15 cellular contexts compared by ENCODE assay signal in the genomic region with DNA sequence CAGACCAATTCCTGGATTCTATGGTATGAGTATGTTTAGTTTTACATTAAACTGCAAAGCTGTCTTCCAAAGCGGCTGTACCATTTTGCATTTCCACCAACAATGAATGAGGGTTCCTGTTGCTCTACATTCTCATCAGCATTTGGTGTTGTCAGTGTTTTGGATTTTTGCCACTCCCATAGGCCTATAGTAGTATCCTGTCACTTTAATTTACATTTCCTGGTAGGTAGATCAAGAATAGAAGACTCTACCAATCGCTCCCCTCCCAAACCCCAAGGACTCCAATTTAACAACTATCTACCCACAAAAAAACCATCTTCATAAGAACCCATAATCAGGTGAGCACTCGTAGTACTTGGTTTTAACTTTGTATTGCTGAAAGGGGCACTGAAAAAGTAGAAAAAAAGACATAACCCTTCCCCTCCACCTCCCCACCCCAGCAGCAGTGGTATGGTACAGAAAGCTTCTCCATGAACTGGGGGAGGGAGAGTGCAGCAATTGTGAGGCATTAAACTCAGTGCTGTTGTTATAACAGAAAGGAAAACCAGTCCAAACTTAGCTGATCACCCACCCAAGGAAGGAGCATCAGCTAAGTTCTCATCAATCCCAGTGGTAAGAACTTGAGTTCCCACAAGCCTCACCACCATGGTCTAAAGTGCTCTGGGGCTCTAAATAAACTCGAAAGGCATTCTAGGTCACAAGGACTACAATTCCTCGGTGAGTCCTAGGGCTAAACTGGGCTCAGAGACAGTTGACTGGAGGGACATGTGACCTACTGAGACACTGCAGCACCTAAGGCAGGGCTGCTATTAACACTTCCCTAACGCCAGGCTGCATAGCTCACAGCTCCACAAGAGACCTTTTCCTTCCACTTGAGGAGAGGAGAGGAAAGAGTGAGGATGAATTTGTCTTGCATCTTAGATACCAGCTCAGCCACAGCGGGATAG. TPM values are rescaled to one million over a fixed set of nuclear protein-coding genes. Genes with fewer than 3 reads are reported as not detected.
DNase-seq lines count a peak whose midpoint lies in the region; ATAC-seq and TF ChIP-seq lines count a peak whose summit lies in the region.
"Had no signal": no experiment of that assay in that cellular context is flagged by ENCODE, and none has a peak within 500 bp of the region (broad histone marks: within the 10 kb centered on the region; RNA-seq: fewer than 3 reads in every experiment).

No MANE protein-coding gene starts in this region.

- no peaks in the 10 kb centered on the region for H3K79me1 ChIP-seq in mesenchymal stem cell (replicated peaks; ENCODE audit: low read length, poor library complexity, severe bottlenecking)

- H3K4me2 ChIP-seq in mesenchymal stem cell (ENCODE audit: low read length, poor library complexity, severe bottlenecking), result no peak overlapping the region

- peaks cover 29% of the 10 kb centered on the region for H3K36me3 Mint-ChIP-seq in activated CD8-positive, alpha-beta T cell treated with anti-CD3 and anti-CD28 coated beads for 36 hours (ENCODE audit: low read depth)

- WGBS in mesenchymal stem cell, result 100% methylated on average over 3 of the region's 7 CpGs

- no peak overlapping the region for H2BK12ac ChIP-seq in mesenchymal stem cell (ENCODE audit: low read length in 2 of 2)

- H2AFZ ChIP-seq in mesenchymal stem cell (ENCODE audit: low read depth, low read length), result no peak overlapping the region

- H4K8ac ChIP-seq in mesenchymal stem cell (ENCODE audit: low read length), result no peak overlapping the region

- H3K14ac ChIP-seq in mesenchymal stem cell (ENCODE audit: low read length in 2 of 2), result no peak overlapping the region

- ATAC-seq in Right ventricle myocardium inferior, result peak; percentile 27
- ATAC-seq in HG02870 (IDR thresholded peaks at IDR 0.05; ENCODE audit: unreplicated experiment), result peak; percentile 29
- no peak for ATAC-seq in activated CD8-positive, alpha-beta T cell treated with anti-CD3 and anti-CD28 coated beads for 36 hours

- peaks cover 3% of the 10 kb centered on the region for H3K9me3 Mint-ChIP-seq in activated CD8-positive, alpha-beta T cell treated with anti-CD3 and anti-CD28 coated beads for 36 hours

- no peaks in the 10 kb centered on the region for H3K9me3 ChIP-seq in mesenchymal stem cell (ENCODE audit: control insufficient read depth, low read length)
- H3K9me3 ChIP-seq: BE2C, colonic mucosa, gastrocnemius medialis, HAP-1, prostate gland had no signal

- CTCF ChIA-PET in activated CD8-positive, alpha-beta T cell treated with anti-CD3 and anti-CD28 coated beads for 36 hours (lab: Charles Lee), result interaction anchor here (0.7 to 5.3 kb wide), 8 partner anchors 9 to 420 kb away, joined by 3 to 46 read pairs (median 5); a partner anchor contains a TSS

- no peak for DNase-seq in Right ventricle myocardium inferior (ENCODE audit: missing footprints)
- DNase-seq in cardiac septum (ENCODE audit: low spot score), result no peak
- DNase-seq in activated CD8-positive, alpha-beta T cell treated with anti-CD3 and anti-CD28 coated beads for 36 hours, result no peak
- no peak for DNase-seq in AG08396 (ENCODE audit: low spot score)
- no peak for DNase-seq in NCI-H526 treated with DMSO at 0.1 percent for 48 hours (lab: John Stamatoyannopoulos, UW)
- DNase-seq in mesenchymal stem cell, result no peak
- no peak for DNase-seq in H7
- DNase-seq: BE2C, colonic mucosa, gastrocnemius medialis, NCI-H526 had no signal

- no peaks in the 10 kb centered on the region for H3K4me1 ChIP-seq in mesenchymal stem cell (ENCODE audit: control insufficient read depth, insufficient read depth, low read depth, low read length)
- H3K4me1 ChIP-seq: BE2C, colonic mucosa, HAP-1, prostate gland had no signal

- no peak overlapping the region for H2BK5ac ChIP-seq in mesenchymal stem cell (ENCODE audit: low read depth, low read length, poor library complexity, severe bottlenecking)

- no peak for TF ChIP-seq CTCF in activated CD8-positive, alpha-beta T cell treated with anti-CD3 and anti-CD28 coated beads for 36 hours (IDR thresholded peaks at IDR 0.05)

- H2BK15ac ChIP-seq in mesenchymal stem cell (ENCODE audit: low read depth, poor library complexity, severe bottlenecking), result no peak overlapping the region

- no peak overlapping the region for H4K91ac ChIP-seq in mesenchymal stem cell (ENCODE audit: low read length)

- POLR2A ChIA-PET in activated CD8-positive, alpha-beta T cell treated with anti-CD3 and anti-CD28 coated beads for 36 hours (lab: Charles Lee), result interaction anchor here (0.6 to 51.0 kb wide), 12 partner anchors 10 to 418 kb away, joined by 3 to 1592 read pairs (median 4); a partner anchor contains a TSS

- H3K27me3 ChIP-seq in mesenchymal stem cell (ENCODE audit: control insufficient read depth in 1 of 2, insufficient read depth in 1 of 2, low read length in 2 of 2), result no peaks in the 10 kb centered on the region
- no peaks in the 10 kb centered on the region for H3K27me3 ChIP-seq in H7 (ENCODE audit: control insufficient read depth, insufficient read depth, low read length)
- H3K27me3 ChIP-seq: BE2C, colonic mucosa, gastrocnemius medialis had no signal

- no peak overlapping the region for H3K9ac ChIP-seq in mesenchymal stem cell (ENCODE audit: low read length)

- no peaks in the 10 kb centered on the region for H3K27me3 Mint-ChIP-seq in activated CD8-positive, alpha-beta T cell treated with anti-CD3 and anti-CD28 coated beads for 36 hours

- H3K4me3 ChIP-seq in mesenchymal stem cell (ENCODE audit: insufficient read depth in 1 of 2, low read depth in 1 of 2, low read length in 2 of 2), result no peak overlapping the region
- no peak overlapping the region for H3K4me3 ChIP-seq in H7 (ENCODE audit: insufficient read depth, low read depth, low read length)
- H3K4me3 ChIP-seq: colonic mucosa, gastrocnemius medialis, HAP-1, prostate gland had no signal

- no peaks in the 10 kb centered on the region for H3K36me3 ChIP-seq in mesenchymal stem cell (ENCODE audit: control insufficient read depth in 1 of 2, insufficient read depth in 2 of 2, low read depth in 1 of 2, low read length in 2 of 2)
- no peaks in the 10 kb centered on the region for H3K36me3 ChIP-seq in H7 (replicated peaks; ENCODE audit: control insufficient read depth, insufficient read depth, low read length)
- H3K36me3 ChIP-seq: BE2C, colonic mucosa, gastrocnemius medialis, HAP-1, prostate gland had no signal

- H3K23ac ChIP-seq in mesenchymal stem cell (ENCODE audit: low read length in 2 of 2), result no peak overlapping the region

- no peak overlapping the region for H3K4ac ChIP-seq in mesenchymal stem cell (ENCODE audit: low read depth in 1 of 2, low read length in 2 of 2)

- H3K4me1 Mint-ChIP-seq in activated CD8-positive, alpha-beta T cell treated with anti-CD3 and anti-CD28 coated beads for 36 hours (ENCODE audit: low read depth), result peaks cover 81% of the 10 kb centered on the region

- H2BK120ac ChIP-seq in mesenchymal stem cell (ENCODE audit: low read depth, low read length), result no peak overlapping the region

- no peak overlapping the region for H2AK5ac ChIP-seq in mesenchymal stem cell (ENCODE audit: low read length, severe bottlenecking)

- H3K27ac Mint-ChIP-seq in activated CD8-positive, alpha-beta T cell treated with anti-CD3 and anti-CD28 coated beads for 36 hours, result peak overlapping the region; percentile 98

- H3K18ac ChIP-seq in mesenchymal stem cell (ENCODE audit: low read depth in 1 of 2, low read length in 2 of 2), result no peak overlapping the region

- no peak overlapping the region for H3K27ac ChIP-seq in mesenchymal stem cell (ENCODE audit: low read length, poor library complexity, severe bottlenecking)
- H3K27ac ChIP-seq: colonic mucosa, prostate gland had no signal

- intact Hi-C loops in Right ventricle myocardium inferior (cut with DNase I), result no loop called here
- intact Hi-C loops in cardiac septum (cut with DNase I), result loop anchor here (10.0 kb wide), 1 partner anchor 65 kb away; no protein-coding TSS in a partner anchor
- intact Hi-C loops in activated CD8-positive, alpha-beta T cell treated with anti-CD3 and anti-CD28 coated beads for 36 hours (cut with micrococcal nuclease), result loop anchor here (2.0 to 5.0 kb wide), 3 partner anchors 15 to 418 kb away; no protein-coding TSS in a partner anchor

- peak overlapping the region; percentile 80 for H3K4me3 Mint-ChIP-seq in activated CD8-positive, alpha-beta T cell treated with anti-CD3 and anti-CD28 coated beads for 36 hours

RNA-seq across cellular contexts. Expression of a gene that starts 35.5 kb away (rescaled TPM):
- 1.7 TPM for total RNA-seq in Right ventricle myocardium inferior
- 2.5 TPM for total RNA-seq in cardiac septum
- total RNA-seq in activated CD8-positive, alpha-beta T cell treated with anti-CD3 and anti-CD28 coated beads for 36 hours, result 100 to 1,000 TPM; 514 to 520 TPM
- 0.36 TPM for polyA plus RNA-seq in mesenchymal stem cell (2013, experiment 1 of 2)
- 0.32 TPM for polyA plus RNA-seq in mesenchymal stem cell (2013, experiment 2 of 2)
- 0.87 TPM in 1 of 2 replicates, not detected in the other for total RNA-seq in H7 (2014; rRNA removed; shearing (Covaris generic))
- total RNA-seq: lung microvascular endothelial cell had no signal

Comparison
In these comparisons a context has a peak if more than half of its experiments do, and no peak if none do; other contexts are left out.
1. RNA of a gene that starts 35.5 kb away (total RNA-seq): 514 to 520 TPM in activated CD8-positive, alpha-beta T cell treated with anti-CD3 and anti-CD28 coated beads for 36 hours; 2.5 TPM in cardiac septum (single experiment), 1.7 TPM in Right ventricle myocardium inferior (single experiment) and 0.87 TPM in H7; every median in the first group is over 100 times any median in the second.